In genomic region chr4:112173593-112174559, GRCh38 we compare ENCODE assay signal across 1 cellular context.
TF ChIP-seq lines count a peak whose summit lies in the region.

No MANE protein-coding gene starts in this region.

TF ChIP-seq in IMR-90, 13 proteins besides CTCF, POLR2A, EP300 and RAD21:
- TF ChIP-seq ELK1 (IDR thresholded peaks at IDR 0.05; ENCODE audit: borderline replicate concordance, low read depth, low read length) (no peak), CEBPB (IDR thresholded peaks at IDR 0.05; ENCODE audit: low read depth, low read length) (no peak), RCOR1 (IDR thresholded peaks at IDR 0.05; ENCODE audit: insufficient replicate concordance, low read length) (no peak), MXI1 (IDR thresholded peaks at IDR 0.05; ENCODE audit: borderline replicate concordance, low read depth, low read length) (no peak), NFE2L2 (IDR thresholded peaks at IDR 0.05; ENCODE audit: low read depth, low read length) (no peak), MAFK (IDR thresholded peaks at IDR 0.05; ENCODE audit: low read depth, low read length) (no peak), BHLHE40 (IDR thresholded peaks at IDR 0.05; ENCODE audit: low read depth, low read length) (no peak), USF2 (IDR thresholded peaks at IDR 0.05; ENCODE audit: low read depth, low read length) (no peak), CHD1 (IDR thresholded peaks at IDR 0.05; ENCODE audit: low read depth, low read length) (no peak), MAZ (IDR thresholded peaks at IDR 0.05; ENCODE audit: borderline replicate concordance, low read depth, low read length) (no peak), SMC3 (IDR thresholded peaks at IDR 0.05; ENCODE audit: low read depth, low read length) (no peak), RFX5 (IDR thresholded peaks at IDR 0.05; ENCODE audit: low read depth, low read length) (no peak), FOS (IDR thresholded peaks at IDR 0.05; ENCODE audit: low read depth, low read length) (no peak)
